ENCODE assay signal across 16 cellular contexts in genomic region chr4:102843273-102843672, GRCh38.
"Had no signal": no experiment of that assay in that cellular context is flagged by ENCODE, and none has a peak within 500 bp of the region (broad histone marks: within the 10 kb centered on the region; RNA-seq: fewer than 3 reads in every experiment).

No MANE protein-coding gene starts in this region.

- H3K4me1 Mint-ChIP-seq: central memory CD8-positive, alpha-beta T cell; T-cell had no signal

- H3K9me3 Mint-ChIP-seq: central memory CD8-positive, alpha-beta T cell; T-cell had no signal

- FAIRE-seq: frontal cortex, pancreas, urothelium cell line had no signal

- H3K27me3 Mint-ChIP-seq: central memory CD8-positive, alpha-beta T cell; naive thymus-derived CD4-positive, alpha-beta T cell; T-cell had no signal

- DNase-seq: activated CD4-positive, alpha-beta T cell treated with anti-CD3 and anti-CD28 coated beads, Interleukin-2, amount 50 U/mL, for 1 hour; activated naive CD4-positive, alpha-beta T cell treated with anti-CD3 and anti-CD28 coated beads, Interleukin-2, amount 50 U/mL, for 16 hours; amygdala; body of pancreas; heart right ventricle; left lung; naive thymus-derived CD4-positive, alpha-beta T cell; pancreas; stimulated activated CD4-positive, alpha-beta T cell treated with anti-CD3 and anti-CD28 coated beads, Interleukin-1b, Interleukin-23, amount 100 ng/mL, for 48 hours; T-cell; T-helper 9 cell; thyroid gland had no signal

- H3K4me3 ChIP-seq: body of pancreas, coronary artery, heart right ventricle, left lung, pancreas, thyroid gland had no signal

- H3K4me3 Mint-ChIP-seq: central memory CD8-positive, alpha-beta T cell; naive thymus-derived CD4-positive, alpha-beta T cell; T-cell had no signal

- H3K27ac Mint-ChIP-seq: naive thymus-derived CD4-positive, alpha-beta T cell; T-cell had no signal
